Comparison of ENCODE assay signal across 8 cellular contexts in the genomic region with DNA sequence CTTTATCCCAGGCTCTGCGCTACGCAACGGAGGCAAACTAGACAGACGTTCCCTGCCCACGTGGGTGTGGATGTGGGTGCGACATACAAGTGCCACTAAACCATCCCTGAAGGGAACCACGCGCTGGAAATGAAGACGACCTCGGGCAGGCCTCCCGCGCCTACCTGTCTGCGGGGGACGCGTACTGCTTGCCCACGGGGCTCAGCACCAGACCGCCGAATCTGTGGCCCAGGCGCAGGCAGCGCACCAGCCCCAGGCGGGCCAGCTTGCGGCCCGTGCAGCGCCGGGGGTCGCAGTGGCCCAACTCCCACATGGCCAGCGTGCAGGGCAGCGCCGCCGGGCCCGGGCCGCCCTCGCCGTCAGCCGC. TPM values are rescaled to one million over a fixed set of nuclear protein-coding genes. Genes with fewer than 3 reads are reported as not detected.
DNase-seq lines count a peak whose midpoint lies in the region; ATAC-seq lines count a peak whose summit lies in the region.

No MANE protein-coding gene starts in this region.

- H3K27ac ChIP-seq in subcutaneous abdominal adipose tissue (ENCODE audit: low read depth, low read length): peak overlapping the region; percentile 67

- no peaks in the 10 kb centered on the region for H3K9me3 ChIP-seq in subcutaneous abdominal adipose tissue (ENCODE audit: control insufficient read depth in 5 of 5, low read length in 5 of 5)

- H3K4me3 Mint-ChIP-seq in activated T-helper 2 cell treated with anti-CD3 and anti-CD28 coated beads, Interferon-gamma antibody, Interleukin-2, Interleukin-4, amounts not matched to agents 10 μg/mL and 5 μg/mL and 100 μg/mL, durations not matched to agents 14 hours and 24 hours and 36 hours (ENCODE audit: low read depth): peak overlapping the region; percentile 82

- peak; percentile 24 for ATAC-seq in GM18502 (IDR thresholded peaks at IDR 0.05; ENCODE audit: poor library complexity, unreplicated experiment)
- ATAC-seq in HG03039 (IDR thresholded peaks at IDR 0.05; ENCODE audit: unreplicated experiment): peak; percentile 10

- H3K9me3 Mint-ChIP-seq in activated T-helper 2 cell treated with anti-CD3 and anti-CD28 coated beads, Interferon-gamma antibody, Interleukin-2, Interleukin-4, amounts not matched to agents 10 μg/mL and 5 μg/mL and 100 μg/mL, durations not matched to agents 14 hours and 24 hours and 36 hours: no peaks in the 10 kb centered on the region

- H3K4me1 ChIP-seq in subcutaneous abdominal adipose tissue (ENCODE audit: control insufficient read depth in 5 of 5, insufficient read depth in 5 of 5, low read length in 5 of 5): peaks cover 10 to 46% (median 43%) of the 10 kb centered on the region in 5 donors

- H3K4me3 ChIP-seq in iPS-11a (ENCODE audit: low read depth, low read length): peak overlapping the region; percentile 88
- H3K4me3 ChIP-seq in subcutaneous abdominal adipose tissue (ENCODE audit: low read depth in 1 of 5, low read length in 5 of 5): peak overlapping the region; percentile 79 to 94 (median 82)

- intact Hi-C loops in activated T-helper 2 cell treated with anti-CD3 and anti-CD28 coated beads, Interferon-gamma antibody, Interleukin-2, Interleukin-4, amounts not matched to agents 10 μg/mL and 5 μg/mL and 100 μg/mL, durations not matched to agents 14 hours and 24 hours and 36 hours (cut with micrococcal nuclease): loop anchor here (1.0 to 5.0 kb wide), 2 partner anchors 8 to 261 kb away; partner anchors contain the start of genes CRAMP1 and IFT140

- H3K4me1 Mint-ChIP-seq in activated T-helper 2 cell treated with anti-CD3 and anti-CD28 coated beads, Interferon-gamma antibody, Interleukin-2, Interleukin-4, amounts not matched to agents 10 μg/mL and 5 μg/mL and 100 μg/mL, durations not matched to agents 14 hours and 24 hours and 36 hours (ENCODE audit: low read depth): peaks cover 14% of the 10 kb centered on the region

- H3K9ac ChIP-seq in subcutaneous abdominal adipose tissue (ENCODE audit: low read length in 5 of 5): peak overlapping the region; percentile 52 to 93 (median 83)

- H3K27ac Mint-ChIP-seq in activated T-helper 2 cell treated with anti-CD3 and anti-CD28 coated beads, Interferon-gamma antibody, Interleukin-2, Interleukin-4, amounts not matched to agents 10 μg/mL and 5 μg/mL and 100 μg/mL, durations not matched to agents 14 hours and 24 hours and 36 hours: peak overlapping the region; percentile 28

- no peak for DNase-seq in activated T-helper 2 cell treated with anti-CD3 and anti-CD28 coated beads, Interferon-gamma antibody, Interleukin-2, Interleukin-4, amounts not matched to agents 10 μg/mL and 5 μg/mL and 100 μg/mL, durations not matched to agents 14 hours and 24 hours and 36 hours (ENCODE audit: low spot score)
- DNase-seq in NK-92 treated with Interleukin-12 subunit alpha and Interleukin-12 subunit beta, amount 100 ng/mL, for 24 hours (lab: John Stamatoyannopoulos, UW): no peak
- DNase-seq in NCI-H2107 treated with DMSO at 0.1 percent for 48 hours (lab: John Stamatoyannopoulos, UW; ENCODE audit: unreplicated experiment) (no peak), NCI-H2081 treated with DMSO at 0.1 percent for 48 hours (lab: John Stamatoyannopoulos, UW) (no peak)

- H3K27me3 ChIP-seq in subcutaneous abdominal adipose tissue (ENCODE audit: control insufficient read depth in 5 of 5, insufficient read depth in 4 of 5, low read length in 5 of 5): peaks cover 0 to 1% (median 0%) of the 10 kb centered on the region in 5 donors

- H3K36me3 Mint-ChIP-seq in activated T-helper 2 cell treated with anti-CD3 and anti-CD28 coated beads, Interferon-gamma antibody, Interleukin-2, Interleukin-4, amounts not matched to agents 10 μg/mL and 5 μg/mL and 100 μg/mL, durations not matched to agents 14 hours and 24 hours and 36 hours (ENCODE audit: low read depth): peaks cover 5% of the 10 kb centered on the region

- H3K36me3 ChIP-seq in subcutaneous abdominal adipose tissue (ENCODE audit: control insufficient read depth in 5 of 5, insufficient read depth in 5 of 5, low read length in 5 of 5): peaks cover 0 to 33% (median 29%) of the 10 kb centered on the region in 5 donors

- no peaks in the 10 kb centered on the region for H3K27me3 Mint-ChIP-seq in activated T-helper 2 cell treated with anti-CD3 and anti-CD28 coated beads, Interferon-gamma antibody, Interleukin-2, Interleukin-4, amounts not matched to agents 10 μg/mL and 5 μg/mL and 100 μg/mL, durations not matched to agents 14 hours and 24 hours and 36 hours (ENCODE audit: low read depth)

RNA-seq across cellular contexts. Expression of gene TSR3, which starts 0.5 kb away (rescaled TPM):
- total RNA-seq in activated T-helper 2 cell treated with anti-CD3 and anti-CD28 coated beads, Interferon-gamma antibody, Interleukin-2, Interleukin-4, amounts not matched to agents 10 μg/mL and 5 μg/mL and 100 μg/mL, durations not matched to agents 14 hours and 24 hours and 36 hours: 64.1 and 72.9 TPM in 2 replicates

RNA-seq across cellular contexts. Expression of gene GNPTG, which starts 0.5 kb away (rescaled TPM):
- total RNA-seq in activated T-helper 2 cell treated with anti-CD3 and anti-CD28 coated beads, Interferon-gamma antibody, Interleukin-2, Interleukin-4, amounts not matched to agents 10 μg/mL and 5 μg/mL and 100 μg/mL, durations not matched to agents 14 hours and 24 hours and 36 hours: 21.3 and 24.1 TPM in 2 replicates

RNA-seq across cellular contexts. Expression of gene BAIAP3, which starts 17.8 kb away (rescaled TPM):
- total RNA-seq in activated T-helper 2 cell treated with anti-CD3 and anti-CD28 coated beads, Interferon-gamma antibody, Interleukin-2, Interleukin-4, amounts not matched to agents 10 μg/mL and 5 μg/mL and 100 μg/mL, durations not matched to agents 14 hours and 24 hours and 36 hours: 0.21 and 0.32 TPM in 2 replicates

RNA-seq across cellular contexts. Expression of gene UBE2I, which starts 41.8 kb away (rescaled TPM):
- total RNA-seq in activated T-helper 2 cell treated with anti-CD3 and anti-CD28 coated beads, Interferon-gamma antibody, Interleukin-2, Interleukin-4, amounts not matched to agents 10 μg/mL and 5 μg/mL and 100 μg/mL, durations not matched to agents 14 hours and 24 hours and 36 hours: 264 and 265 TPM in 2 replicates
